ENCODE assay signal across 19 cellular contexts in the genomic region with DNA sequence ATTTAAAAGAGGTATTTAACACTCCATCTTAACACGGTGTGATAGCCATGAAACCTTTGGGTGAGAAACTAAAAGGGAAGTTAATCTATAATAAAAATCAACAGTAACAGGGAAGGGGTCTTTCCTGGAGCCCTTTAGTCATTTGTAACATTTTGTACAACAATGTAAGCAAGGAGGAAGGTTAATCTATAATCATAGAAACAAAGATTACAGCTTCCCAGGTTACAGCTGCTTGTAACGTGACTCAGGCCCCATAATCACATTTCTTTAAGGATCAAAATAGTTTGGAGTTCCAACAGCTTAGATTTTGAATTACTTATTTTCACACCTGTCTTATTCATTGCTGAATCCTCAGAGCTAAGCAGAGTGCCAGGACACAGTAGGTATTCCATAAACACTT. TPM values are rescaled to one million over a fixed set of nuclear protein-coding genes. Genes with fewer than 3 reads are reported as not detected.
DNase-seq lines count a peak whose midpoint lies in the region; ATAC-seq and TF ChIP-seq lines count a peak whose summit lies in the region.
"Had no signal": no experiment of that assay in that cellular context is flagged by ENCODE, and none has a peak within 500 bp of the region (broad histone marks: within the 10 kb centered on the region; RNA-seq: fewer than 3 reads in every experiment).

No MANE protein-coding gene starts in this region.

- peaks cover 41% of the 10 kb centered on the region for H3K36me3 Mint-ChIP-seq in nephron (ENCODE audit: low read depth)

- peak; percentile 40 for DNase-seq in kidney tubule cell (ENCODE audit: low spot score)
- DNase-seq in retinal pigment epithelial cell (ENCODE audit: low read depth): peak; percentile 14
- no peak for DNase-seq in UCSD-AML1 (lab: John Stamatoyannopoulos, UW; ENCODE audit: unreplicated experiment)
- DNase-seq in left ventricle myocardium superior: no peak
- DNase-seq: C1 segment of cervical spinal cord; Calu3; CD4-positive, alpha-beta memory T cell; COR-L47; DMS53; DMS79 treated with DMSO at 0.1 percent for 48 hours; GF-D8; H9 had no signal

- no peaks in the 10 kb centered on the region for H3K27me3 Mint-ChIP-seq in nephron (ENCODE audit: low read depth)
- H3K27me3 Mint-ChIP-seq: CD4-positive, alpha-beta memory T cell had no signal

- no peak overlapping the region for H3K4me3 ChIP-seq in retinal pigment epithelial cell (ENCODE audit: low read length)
- H3K4me3 ChIP-seq: GM23338 had no signal

- ATAC-seq in GM18520 (IDR thresholded peaks at IDR 0.05; ENCODE audit: unreplicated experiment) (no peak), left ventricle myocardium superior (no peak)
- ATAC-seq: GM23338, HCT116 had no signal

- no peak overlapping the region for H3K4me3 Mint-ChIP-seq in nephron
- H3K4me3 Mint-ChIP-seq: CD4-positive, alpha-beta memory T cell; GM23338; H9 had no signal

- intact Hi-C loops in left ventricle myocardium superior (cut with micrococcal nuclease): no loop called here

- TF ChIP-seq CTCF in nephron (IDR thresholded peaks at IDR 0.05; ENCODE audit: unreplicated experiment in 3 of 3): no peak
- TF ChIP-seq CTCF in retinal pigment epithelial cell (conservative IDR thresholded peaks at IDR 0.05; ENCODE audit: low read depth, low read length): no peak

- H3K27ac Mint-ChIP-seq in nephron: peak overlapping the region; percentile 42 to 62 (median 54)
- H3K27ac Mint-ChIP-seq: CD4-positive, alpha-beta memory T cell; GM23338; H9 had no signal

- no peaks in the 10 kb centered on the region for H3K4me1 Mint-ChIP-seq in nephron
- H3K4me1 Mint-ChIP-seq: CD4-positive, alpha-beta memory T cell; GM23338; H9 had no signal

- no peaks in the 10 kb centered on the region for H3K9me3 Mint-ChIP-seq in nephron
- H3K9me3 Mint-ChIP-seq: CD4-positive, alpha-beta memory T cell; GM23338; H9 had no signal

RNA-seq across cellular contexts. Expression of a gene that starts 17.9 kb away (rescaled TPM):
- total RNA-seq in left ventricle myocardium superior: 0.45 TPM
- total RNA-seq: A673, Calu3, G401, H4 had no signal

Comparison
In these comparisons a context has a peak if more than half of its experiments do, and no peak if none do; other contexts are left out.
1. DNase-seq: peak in kidney tubule cell (single experiment) and retinal pigment epithelial cell (single experiment); none in UCSD-AML1 (single experiment) and left ventricle myocardium superior (single experiment).